1 cellular context compared by ENCODE assay signal in genomic region chr1:245201201-245201600, GRCh38.
TF ChIP-seq lines count a peak whose summit lies in the region.

No MANE protein-coding gene starts in this region.

TF ChIP-seq in WTC11, 78 proteins besides CTCF, POLR2A, EP300 and RAD21 (continued from another document):
- TF ChIP-seq, protein P1, sequence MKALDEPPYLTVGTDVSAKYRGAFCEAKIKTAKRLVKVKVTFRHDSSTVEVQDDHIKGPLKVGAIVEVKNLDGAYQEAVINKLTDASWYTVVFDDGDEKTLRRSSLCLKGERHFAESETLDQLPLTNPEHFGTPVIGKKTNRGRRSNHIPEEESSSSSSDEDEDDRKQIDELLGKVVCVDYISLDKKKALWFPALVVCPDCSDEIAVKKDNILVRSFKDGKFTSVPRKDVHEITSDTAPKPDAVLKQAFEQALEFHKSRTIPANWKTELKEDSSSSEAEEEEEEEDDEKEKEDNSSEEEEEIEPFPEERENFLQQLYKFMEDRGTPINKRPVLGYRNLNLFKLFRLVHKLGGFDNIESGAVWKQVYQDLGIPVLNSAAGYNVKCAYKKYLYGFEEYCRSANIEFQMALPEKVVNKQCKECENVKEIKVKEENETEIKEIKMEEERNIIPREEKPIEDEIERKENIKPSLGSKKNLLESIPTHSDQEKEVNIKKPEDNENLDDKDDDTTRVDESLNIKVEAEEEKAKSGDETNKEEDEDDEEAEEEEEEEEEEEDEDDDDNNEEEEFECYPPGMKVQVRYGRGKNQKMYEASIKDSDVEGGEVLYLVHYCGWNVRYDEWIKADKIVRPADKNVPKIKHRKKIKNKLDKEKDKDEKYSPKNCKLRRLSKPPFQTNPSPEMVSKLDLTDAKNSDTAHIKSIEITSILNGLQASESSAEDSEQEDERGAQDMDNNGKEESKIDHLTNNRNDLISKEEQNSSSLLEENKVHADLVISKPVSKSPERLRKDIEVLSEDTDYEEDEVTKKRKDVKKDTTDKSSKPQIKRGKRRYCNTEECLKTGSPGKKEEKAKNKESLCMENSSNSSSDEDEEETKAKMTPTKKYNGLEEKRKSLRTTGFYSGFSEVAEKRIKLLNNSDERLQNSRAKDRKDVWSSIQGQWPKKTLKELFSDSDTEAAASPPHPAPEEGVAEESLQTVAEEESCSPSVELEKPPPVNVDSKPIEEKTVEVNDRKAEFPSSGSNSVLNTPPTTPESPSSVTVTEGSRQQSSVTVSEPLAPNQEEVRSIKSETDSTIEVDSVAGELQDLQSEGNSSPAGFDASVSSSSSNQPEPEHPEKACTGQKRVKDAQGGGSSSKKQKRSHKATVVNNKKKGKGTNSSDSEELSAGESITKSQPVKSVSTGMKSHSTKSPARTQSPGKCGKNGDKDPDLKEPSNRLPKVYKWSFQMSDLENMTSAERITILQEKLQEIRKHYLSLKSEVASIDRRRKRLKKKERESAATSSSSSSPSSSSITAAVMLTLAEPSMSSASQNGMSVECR (CRISPR knock-in tag; IDR thresholded peaks at IDR 0.05; ENCODE audit: borderline replicate concordance) = no peak
- no peak for TF ChIP-seq TCF7 (CRISPR knock-in tag; IDR thresholded peaks at IDR 0.05; ENCODE audit: low read depth)
- no peak for TF ChIP-seq STAT6 (CRISPR knock-in tag; conservative IDR thresholded peaks at IDR 0.05; ENCODE audit: low read depth)
- TF ChIP-seq PRRX2 (CRISPR knock-in tag; IDR thresholded peaks at IDR 0.05) = no peak
- TF ChIP-seq PRDM15 (CRISPR knock-in tag; IDR thresholded peaks at IDR 0.05) = no peak
